Comparison of ENCODE assay signal across 23 cellular contexts in the genomic region with DNA sequence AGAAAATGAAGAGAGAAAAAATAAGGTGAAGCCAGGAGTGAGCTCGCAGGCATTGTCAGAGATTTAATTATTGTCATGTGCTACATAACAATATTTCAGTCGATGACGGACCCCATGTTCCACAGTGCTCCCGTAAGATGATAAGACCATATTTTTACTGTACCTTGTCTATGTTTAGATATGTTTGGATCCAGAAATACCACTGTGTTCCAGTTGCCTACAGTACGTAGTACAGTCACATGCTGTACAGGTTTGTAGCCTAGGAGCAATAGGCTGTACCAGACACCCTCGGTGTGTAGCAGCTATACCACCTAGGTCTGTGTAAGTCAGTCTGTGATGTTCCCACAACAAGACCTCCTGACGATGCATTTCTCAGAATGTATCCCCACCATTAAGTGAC.
"Had no signal": no experiment of that assay in that cellular context is flagged by ENCODE, and none has a peak within 500 bp of the region (broad histone marks: within the 10 kb centered on the region; RNA-seq: fewer than 3 reads in every experiment).

No MANE protein-coding gene starts in this region.

- H3K27me3 ChIP-seq: body of pancreas, cardiac muscle cell, Peyer's patch had no signal

- H3K9me3 ChIP-seq: body of pancreas, Peyer's patch had no signal

- H3K36me3 ChIP-seq: cardiac muscle cell, Peyer's patch had no signal

- FAIRE-seq: K562 had no signal

- DNase-seq: activated B cell treated with CpG ODN at 0.5 μM for 24 hours; activated CD4-positive, alpha-beta T cell treated with anti-CD3 and anti-CD28 coated beads for 1 hour; activated CD4-positive, alpha-beta T cell treated with anti-CD3 and anti-CD28 coated beads, Interleukin-2, amount 10 ng/mL, durations not matched to agents 24 days and 14 days; activated CD4-positive, alpha-beta T cell treated with anti-CD3 and anti-CD28 coated beads, Interleukin-2, amount 50 U/mL, for 48 hours; activated CD8-positive, alpha-beta memory T cell treated with anti-CD3 and anti-CD28 coated beads, Interleukin-2, amount 10 ng/mL, durations not matched to agents 7 days and 5 days; activated effector memory CD4-positive, alpha-beta T cell treated with Interleukin-2 at 50 U/mL for 16 hours; activated naive CD4-positive, alpha-beta T cell; activated T-cell treated with anti-CD3 and anti-CD28 coated beads, Interleukin-2, amount 50 U/mL, for 24 hours; aorta; body of pancreas; Karpas-422; NCI-H1105 treated with DMSO at 0.1 percent for 48 hours; NCI-H1436 treated with DMSO at 0.1 percent for 48 hours; NCI-H187; NCI-H2081; NCI-H510A treated with DMSO at 0.1 percent for 48 hours; Peyer's patch; SHP77 treated with DMSO at 0.1 percent for 48 hours; T-helper 17 cell; T-helper 9 cell had no signal

- H3K4me3 ChIP-seq: body of pancreas, cardiac muscle cell, K562, Peyer's patch had no signal

- H3K4me1 ChIP-seq: body of pancreas, Peyer's patch had no signal

- H3K27ac ChIP-seq: body of pancreas, cardiac muscle cell, Peyer's patch, RWPE1 had no signal

- ATAC-seq: activated CD8-positive, alpha-beta memory T cell treated with anti-CD3 and anti-CD28 coated beads, Interleukin-2, amount 10 ng/mL, durations not matched to agents 7 days and 5 days; body of pancreas; K562; T-helper 17 cell had no signal
